Comparison of ENCODE assay signal across 10 cellular contexts in genomic region chr22:26481112-26481693, GRCh38. TPM values are rescaled to one million over a fixed set of nuclear protein-coding genes. Genes with fewer than 3 reads are reported as not detected.
DNase-seq lines count a peak whose midpoint lies in the region; ATAC-seq and TF ChIP-seq lines count a peak whose summit lies in the region.
"Had no signal": no experiment of that assay in that cellular context is flagged by ENCODE, and none has a peak within 500 bp of the region (broad histone marks: within the 10 kb centered on the region; RNA-seq: fewer than 3 reads in every experiment).

No MANE protein-coding gene starts in this region.

- H3K4me3 Mint-ChIP-seq in CD8-positive, alpha-beta T cell = peak overlapping the region; percentile 27
- H3K4me3 Mint-ChIP-seq in activated naive CD8-positive, alpha-beta T cell = peak overlapping the region; percentile 99
- H3K4me3 Mint-ChIP-seq in naive thymus-derived CD8-positive, alpha-beta T cell = peak overlapping the region; percentile 15 to 93 (median 78)

- H3K4me3 ChIP-seq in CD8-positive, alpha-beta T cell (ENCODE audit: low read depth, low read length) = no peak overlapping the region
- peak overlapping the region; percentile 77 for H3K4me3 ChIP-seq in Jurkat, Clone E6-1 (ENCODE audit: low read length)
- no peak overlapping the region for H3K4me3 ChIP-seq in adrenal gland

- H3K4me1 ChIP-seq in CD8-positive, alpha-beta T cell (ENCODE audit: insufficient read depth, low read length) = peaks cover 54% of the 10 kb centered on the region
- H3K4me1 ChIP-seq in adrenal gland (replicated peaks in 1 of 2) = peaks cover 13 to 53% of the 10 kb centered on the region in 2 donors

- H3K27ac ChIP-seq in CD8-positive, alpha-beta T cell (ENCODE audit: low read depth, low read length) = no peak overlapping the region
- peak overlapping the region in 1 of 5 donors; percentile 7 for H3K27ac ChIP-seq in adrenal gland

- H3K36me3 ChIP-seq in CD8-positive, alpha-beta T cell (ENCODE audit: insufficient read depth, low read length) = peaks cover 12% of the 10 kb centered on the region
- H3K36me3 ChIP-seq in adrenal gland (replicated peaks in 1 of 2) = peaks cover 0 to 21% of the 10 kb centered on the region in 2 donors

- H3K9me3 Mint-ChIP-seq in CD8-positive, alpha-beta T cell = no peaks in the 10 kb centered on the region
- no peaks in the 10 kb centered on the region for H3K9me3 Mint-ChIP-seq in activated naive CD8-positive, alpha-beta T cell (ENCODE audit: low read depth)
- no peaks in the 10 kb centered on the region for H3K9me3 Mint-ChIP-seq in naive thymus-derived CD8-positive, alpha-beta T cell

- POLR2A ChIA-PET in CD8-positive, alpha-beta T cell (lab: Charles Lee) = interaction anchor here (1.4 kb wide), 1 partner anchor 192 kb away, joined by 7 read pairs; no protein-coding TSS in a partner anchor
- POLR2A ChIA-PET in naive thymus-derived CD8-positive, alpha-beta T cell (lab: Charles Lee) = interaction anchor here (1.1 to 1.2 kb wide), 2 partner anchors 14 to 112 kb away, joined by 3 read pairs; no protein-coding TSS in a partner anchor

- DNase-seq in CD8-positive, alpha-beta T cell = no peak
- DNase-seq in Jurkat, Clone E6-1 (ENCODE audit: low read depth, low spot score) = no peak
- DNase-seq in naive thymus-derived CD8-positive, alpha-beta T cell = no peak
- DNase-seq in sciatic nerve (ENCODE audit: low spot score) (no peak), adrenal gland (no peak)
- DNase-seq: aorta, NCI-H1930, RPMI8226 had no signal

- 58 to 69% (median 68%) methylated on average over 6 of the region's 6 CpGs for WGBS in adrenal gland, 4 donors

- no peak overlapping the region for H3K27ac Mint-ChIP-seq in CD8-positive, alpha-beta T cell
- H3K27ac Mint-ChIP-seq in activated naive CD8-positive, alpha-beta T cell = peak overlapping the region; percentile 73
- H3K27ac Mint-ChIP-seq in naive thymus-derived CD8-positive, alpha-beta T cell = peak overlapping the region in 5 of 10 donors; percentile 28 to 99 (median 93)

- ATAC-seq in CD8-positive, alpha-beta T cell = no peak
- no peak for ATAC-seq in naive thymus-derived CD8-positive, alpha-beta T cell
- ATAC-seq in sciatic nerve = no peak
- ATAC-seq in GM19324 (IDR thresholded peaks at IDR 0.05; ENCODE audit: low FRiP score, unreplicated experiment) = no peak

- H3K36me3 Mint-ChIP-seq in CD8-positive, alpha-beta T cell = peaks cover 49% of the 10 kb centered on the region
- peaks cover 24% of the 10 kb centered on the region for H3K36me3 Mint-ChIP-seq in activated naive CD8-positive, alpha-beta T cell
- peaks cover 10 to 43% (median 11%) of the 10 kb centered on the region in 3 donors for H3K36me3 Mint-ChIP-seq in naive thymus-derived CD8-positive, alpha-beta T cell

- no peaks in the 10 kb centered on the region for H3K9me3 ChIP-seq in CD8-positive, alpha-beta T cell (ENCODE audit: low read length)
- no peaks in the 10 kb centered on the region for H3K9me3 ChIP-seq in adrenal gland (replicated peaks in 1 of 3)

- intact Hi-C loops in CD8-positive, alpha-beta T cell (cut with DNase I, micrococcal nuclease) = loop anchor here (5.0 to 10.0 kb wide), 2 partner anchors 106 to 1434 kb away; partner anchors contain the start of gene PITPNB (in 1 of the 2)
- intact Hi-C loops in sciatic nerve (cut with DNase I) (no loop called here), adrenal gland (cut with DNase I) (no loop called here)

- no peaks in the 10 kb centered on the region for H3K27me3 Mint-ChIP-seq in CD8-positive, alpha-beta T cell (ENCODE audit: low read depth)
- no peaks in the 10 kb centered on the region for H3K27me3 Mint-ChIP-seq in activated naive CD8-positive, alpha-beta T cell
- H3K27me3 Mint-ChIP-seq in naive thymus-derived CD8-positive, alpha-beta T cell = no peaks in the 10 kb centered on the region

- TF ChIP-seq CTCF in CD8-positive, alpha-beta T cell (IDR thresholded peaks at IDR 0.05) = no peak
- TF ChIP-seq CTCF in adrenal gland (IDR thresholded peaks at IDR 0.05) = no peak

- H3K27me3 ChIP-seq in CD8-positive, alpha-beta T cell (ENCODE audit: insufficient read depth, low read length) = no peaks in the 10 kb centered on the region
- no peaks in the 10 kb centered on the region for H3K27me3 ChIP-seq in adrenal gland

- H3K4me1 Mint-ChIP-seq in CD8-positive, alpha-beta T cell (ENCODE audit: low read depth) = peaks cover 84% of the 10 kb centered on the region
- H3K4me1 Mint-ChIP-seq in activated naive CD8-positive, alpha-beta T cell (ENCODE audit: low read depth) = peaks cover 76% of the 10 kb centered on the region
- peaks cover 54 to 86% (median 83%) of the 10 kb centered on the region in 4 donors for H3K4me1 Mint-ChIP-seq in naive thymus-derived CD8-positive, alpha-beta T cell

- CTCF ChIA-PET in CD8-positive, alpha-beta T cell (lab: Charles Lee) = interaction anchor here (0.6 to 0.8 kb wide), 3 partner anchors 20 to 184 kb away, joined by 3 read pairs; no protein-coding TSS in a partner anchor

- TF ChIP-seq POLR2A in adrenal gland (IDR thresholded peaks at IDR 0.05) = no peak

RNA-seq across cellular contexts. Expression of gene HPS4, which starts 2.4 kb away (rescaled TPM):
- 10 to 100 TPM; 67.0 to 71.0 TPM for total RNA-seq in CD8-positive, alpha-beta T cell
- polyA plus RNA-seq in Jurkat, Clone E6-1 (2012; ENCODE audit: insufficient read depth, insufficient read length) = 55.0 TPM
- total RNA-seq in naive thymus-derived CD8-positive, alpha-beta T cell = 10 to 100 TPM; 63.9 to 64.3 TPM
- polyA plus RNA-seq in naive thymus-derived CD8-positive, alpha-beta T cell = 10 to 100 TPM; 10.5 to 18.4 (median 16.2) TPM
- 42.2 TPM for total RNA-seq in sciatic nerve
- 10 to 100 TPM; 23.7 to 38.6 (median 32.6) TPM for total RNA-seq in adrenal gland
- polyA plus RNA-seq in adrenal gland = 10 to 100 TPM; 19.9 to 38.5 (median 26.0) TPM

RNA-seq across cellular contexts. Expression of gene SRRD, which starts 2.5 kb away (rescaled TPM):
- 10 to 100 TPM; 22.1 to 24.1 TPM for total RNA-seq in CD8-positive, alpha-beta T cell
- polyA plus RNA-seq in Jurkat, Clone E6-1 (2012; ENCODE audit: insufficient read depth, insufficient read length) = 31.7 TPM
- total RNA-seq in naive thymus-derived CD8-positive, alpha-beta T cell = 10 to 100 TPM; 21.4 to 24.6 TPM
- 10 to 100 TPM; 17.1 to 27.0 (median 17.9) TPM for polyA plus RNA-seq in naive thymus-derived CD8-positive, alpha-beta T cell
- 16.5 TPM for total RNA-seq in sciatic nerve
- total RNA-seq in adrenal gland = 100 to 1,000 TPM in 1 of 8 donors, 10 to 100 TPM in 7; 11.8 to 261 (median 17.1) TPM
- 10 to 100 TPM; 10.3 to 18.2 (median 10.5) TPM for polyA plus RNA-seq in adrenal gland

RNA-seq across cellular contexts. Expression of gene TFIP11, which starts 31.1 kb away (rescaled TPM):
- total RNA-seq in CD8-positive, alpha-beta T cell = 100 to 1,000 TPM; 138 to 142 TPM
- 83.7 TPM for polyA plus RNA-seq in Jurkat, Clone E6-1 (2012; ENCODE audit: insufficient read depth, insufficient read length)
- total RNA-seq in naive thymus-derived CD8-positive, alpha-beta T cell = 10 to 100 TPM; 56.2 to 67.8 TPM
- 10 to 100 TPM; 15.3 to 33.9 (median 22.3) TPM for polyA plus RNA-seq in naive thymus-derived CD8-positive, alpha-beta T cell
- 28.0 TPM for total RNA-seq in sciatic nerve
- 10 to 100 TPM; 25.0 to 73.3 (median 37.2) TPM for total RNA-seq in adrenal gland
- polyA plus RNA-seq in adrenal gland = 10 to 100 TPM; 28.8 to 38.3 (median 32.2) TPM

RNA-seq across cellular contexts. Expression of gene ASPHD2, which starts 52.1 kb away (rescaled TPM):
- total RNA-seq in CD8-positive, alpha-beta T cell = under 1 TPM; 0.90 to 1.00 TPM
- 4.9 TPM for polyA plus RNA-seq in Jurkat, Clone E6-1 (2012; ENCODE audit: insufficient read depth, insufficient read length)
- total RNA-seq in naive thymus-derived CD8-positive, alpha-beta T cell = 1 to 10 TPM; 2.9 to 3.5 TPM
- polyA plus RNA-seq in naive thymus-derived CD8-positive, alpha-beta T cell = 1 to 10 TPM; 2.3 to 3.1 (median 2.5) TPM
- total RNA-seq in sciatic nerve = 1.2 TPM
- total RNA-seq in adrenal gland = 1 to 10 TPM in 1 of 8 donors, under 1 TPM in 7; 0.06 to 1.7 (median 0.54) TPM
- polyA plus RNA-seq in adrenal gland = under 1 TPM; 0.17 to 0.84 (median 0.40) TPM

Comparison
In these comparisons a context has a peak if more than half of its experiments do, and no peak if none do; other contexts are left out.
1. H3K4me3 Mint-ChIP-seq: peak in every context shown above with its lines; median percentile 99 in activated naive CD8-positive, alpha-beta T cell; 78 in naive thymus-derived CD8-positive, alpha-beta T cell; 27 in CD8-positive, alpha-beta T cell.
2. intact Hi-C loops: an anchor here in CD8-positive, alpha-beta T cell (5.0 to 10.0 kb wide); none called in sciatic nerve and adrenal gland.